Comparison of ENCODE assay signal across 8 cellular contexts in genomic region chr15:63121382-63122001, GRCh38. TPM values are rescaled to one million over a fixed set of nuclear protein-coding genes. Genes with fewer than 3 reads are reported as not detected.
A peak's percentile ranks its signal among the peaks of the same experiment; 100 is the strongest.
DNase-seq lines count a peak whose midpoint lies in the region; ATAC-seq and TF ChIP-seq lines count a peak whose summit lies in the region.

A gene with protein sequence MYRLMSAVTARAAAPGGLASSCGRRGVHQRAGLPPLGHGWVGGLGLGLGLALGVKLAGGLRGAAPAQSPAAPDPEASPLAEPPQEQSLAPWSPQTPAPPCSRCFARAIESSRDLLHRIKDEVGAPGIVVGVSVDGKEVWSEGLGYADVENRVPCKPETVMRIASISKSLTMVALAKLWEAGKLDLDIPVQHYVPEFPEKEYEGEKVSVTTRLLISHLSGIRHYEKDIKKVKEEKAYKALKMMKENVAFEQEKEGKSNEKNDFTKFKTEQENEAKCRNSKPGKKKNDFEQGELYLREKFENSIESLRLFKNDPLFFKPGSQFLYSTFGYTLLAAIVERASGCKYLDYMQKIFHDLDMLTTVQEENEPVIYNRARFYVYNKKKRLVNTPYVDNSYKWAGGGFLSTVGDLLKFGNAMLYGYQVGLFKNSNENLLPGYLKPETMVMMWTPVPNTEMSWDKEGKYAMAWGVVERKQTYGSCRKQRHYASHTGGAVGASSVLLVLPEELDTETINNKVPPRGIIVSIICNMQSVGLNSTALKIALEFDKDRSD (plus strand): TSS chr15:63121861. CDS start chr15:63121872, 11 bp downstream.

- DNase-seq in AG10803 (ENCODE audit: low read depth) (peak; percentile 92), NCI-H524 treated with DMSO at 0.1 percent for 48 hours (lab: John Stamatoyannopoulos, UW) (peak; percentile 38), cortex of kidney (lab: John Stamatoyannopoulos, UW) (peak; percentile 22), left colon (peak; percentile 90 to 91)
- DNase-seq in activated CD4-positive, alpha-beta T cell treated with anti-CD3 and anti-CD28 coated beads, Interleukin-2, amount 50 U/mL, for 1 hour = peak; percentile 75
- DNase-seq in stimulated activated CD4-positive, alpha-beta T cell treated with anti-CD3 and anti-CD28 coated beads, Interleukin-1b, Interleukin-23, amount 100 ng/mL, for 48 hours = peak; percentile 84

- H3K4me3 ChIP-seq in AG10803 (ENCODE audit: low read length) = peak within 1 kb of the TSS; percentile 78

- no peak for TF ChIP-seq CTCF in AG10803 (conservative IDR thresholded peaks at IDR 0.05; ENCODE audit: low read length)

- ATAC-seq in GM19035 (IDR thresholded peaks at IDR 0.05; ENCODE audit: unreplicated experiment) (peak; percentile 71), HG03342 (IDR thresholded peaks at IDR 0.05; ENCODE audit: unreplicated experiment) (peak; percentile 75), left colon (peak; percentile 91)

- intact Hi-C loops in left colon (cut with DNase I, micrococcal nuclease) = no loop called here

RNA-seq across cellular contexts. Expression of the gene that starts here (rescaled TPM):
- total RNA-seq in left colon = 10 to 100 TPM; 28.1 to 30.6 TPM

Comparison
In these comparisons a context has a peak if more than half of its experiments do, and no peak if none do; other contexts are left out.
1. Peak in every context shown above with its lines: DNase-seq, ATAC-seq and H3K4me3 ChIP-seq.
2. DNase-seq: peak in every context shown above with its lines; median percentile 92 in AG10803; 90 in left colon; 84 in stimulated activated CD4-positive, alpha-beta T cell treated with anti-CD3 and anti-CD28 coated beads, Interleukin-1b, Interleukin-23, amount 100 ng/mL, for 48 hours; 75 in activated CD4-positive, alpha-beta T cell treated with anti-CD3 and anti-CD28 coated beads, Interleukin-2, amount 50 U/mL, for 1 hour; 38 in NCI-H524 treated with DMSO at 0.1 percent for 48 hours; 22 in cortex of kidney.